8 cellular contexts compared by ENCODE assay signal in genomic region chr17:16491703-16492612, GRCh38. TPM values are rescaled to one million over a fixed set of nuclear protein-coding genes. Genes with fewer than 3 reads are reported as not detected.
DNase-seq lines count a peak whose midpoint lies in the region; ATAC-seq, FAIRE-seq and TF ChIP-seq lines count a peak whose summit lies in the region.

Gene LRRC75A, minus strand, starts transcription at chr17:16492193. Its CDS starts 203 bp downstream, at chr17:16491990.

- H3F3A ChIP-seq in smooth muscle cell (ENCODE audit: low read depth) = no peaks in the 10 kb centered on the region

- H3K9ac ChIP-seq in DND-41 (ENCODE audit: low read depth, low read length) (peak within 1 kb of the TSS; percentile 67), GM12878 (ENCODE audit: control insufficient read depth, insufficient read depth, low read length) (no peak within 1 kb of the TSS; the same call in 1 of the 2 replicates), smooth muscle cell (ENCODE audit: low read depth) (no peak within 1 kb of the TSS)

- FAIRE-seq in GM12878 (lab: Jason Lieb, UNC) = no peak

- TF ChIP-seq RAD21 in GM12878 (IDR thresholded peaks at IDR 0.05; ENCODE audit: insufficient read depth, low read depth, low read length) = no peak

- H3K27me3 ChIP-seq in DND-41 (ENCODE audit: insufficient read depth, low read length, poor library complexity) (peaks cover 32% of the 10 kb centered on the region), GM12878 (replicated peaks in 1 of 2; ENCODE audit: control insufficient read depth in 2 of 2, insufficient read depth in 2 of 2, low read length in 1 of 2) (peaks cover 2 to 10% of the 10 kb centered on the region in 2 experiments; a peak in 3 of 4 replicates), smooth muscle cell (ENCODE audit: low read depth) (no peaks in the 10 kb centered on the region)

- ATAC-seq in DND-41 (ENCODE audit: insufficient read depth, low read depth) = peak; percentile 80
- peak; percentile 62 for ATAC-seq in HG03354 (IDR thresholded peaks at IDR 0.05; ENCODE audit: poor library complexity, severe bottlenecking, unreplicated experiment)
- ATAC-seq in GM12878 = peak; percentile 70
- no peak for ATAC-seq in HG02938 (IDR thresholded peaks at IDR 0.05; ENCODE audit: unreplicated experiment)
- ATAC-seq in HG03095 (IDR thresholded peaks at IDR 0.05; ENCODE audit: unreplicated experiment) = no peak

- H3K9me3 ChIP-seq in DND-41 (ENCODE audit: insufficient read depth, low read length, severe bottlenecking) = no peaks in the 10 kb centered on the region
- H3K9me3 ChIP-seq in GM12878 (replicated peaks; ENCODE audit: control insufficient read depth, insufficient read depth, low read length) = no peaks in the 10 kb centered on the region
- no peaks in the 10 kb centered on the region for H3K9me3 ChIP-seq in iPS-18c (ENCODE audit: control insufficient read depth, insufficient read depth, low read length)
- H3K9me3 ChIP-seq in smooth muscle cell (replicated peaks; ENCODE audit: low read depth) = no peaks in the 10 kb centered on the region

- H3K79me2 ChIP-seq in DND-41 (ENCODE audit: insufficient read depth, low read length) = no peaks in the 10 kb centered on the region
- no peaks in the 10 kb centered on the region for H3K79me2 ChIP-seq in GM12878 (ENCODE audit: control insufficient read depth, insufficient read depth, low read length)
- H3K79me2 ChIP-seq in smooth muscle cell (ENCODE audit: low read depth) = no peaks in the 10 kb centered on the region

- TF ChIP-seq POLR2A in GM12878 (IDR thresholded peaks at IDR 0.05; ENCODE audit: low read depth, low read length) = no peak

- peak; percentile 66 for DNase-seq in DND-41
- DNase-seq in T-helper 1 cell = peak; percentile 22 to 63 (median 37)
- DNase-seq in GM12878 (ENCODE audit: low read depth, low spot score) = no peak
- DNase-seq in smooth muscle cell (lab: John Stamatoyannopoulos, UW; ENCODE audit: unreplicated experiment) = no peak

- H3K4me3 ChIP-seq in DND-41 (ENCODE audit: low read depth in 1 of 2, low read length in 2 of 2) = peak within 1 kb of the TSS; percentile 34 to 70; a peak in 3 of 4 replicates
- peak within 1 kb of the TSS; percentile 36; the same call in 1 of the 2 replicates for H3K4me3 ChIP-seq in GM12878
- peak within 1 kb of the TSS; percentile 60 for H3K4me3 ChIP-seq in iPS-18c (ENCODE audit: insufficient read depth, low read depth, low read length)
- H3K4me3 ChIP-seq in smooth muscle cell = peak within 1 kb of the TSS; percentile 58

- POLR2A ChIA-PET in GM12878 (lab: Charles Lee) = no interaction called here

- H2AFZ ChIP-seq in DND-41 (ENCODE audit: low read depth, low read length) = peak within 1 kb of the TSS; percentile 81
- peak within 1 kb of the TSS; percentile 41 for H2AFZ ChIP-seq in GM12878 (ENCODE audit: control insufficient read depth, low read depth, low read length)
- peak within 1 kb of the TSS; percentile 84 for H2AFZ ChIP-seq in smooth muscle cell (ENCODE audit: low read depth)

- in situ Hi-C loops in GM12878 (cut with MboI) = no loop called here

- peaks cover 9% of the 10 kb centered on the region; the same call in 1 of the 2 replicates for H4K20me1 ChIP-seq in DND-41 (ENCODE audit: insufficient read depth, low read length)
- H4K20me1 ChIP-seq in GM12878 (ENCODE audit: control insufficient read depth, insufficient read depth) = no peaks in the 10 kb centered on the region
- no peaks in the 10 kb centered on the region for H4K20me1 ChIP-seq in smooth muscle cell (ENCODE audit: low read depth)

- intact Hi-C loops in GM12878 (cut with micrococcal nuclease; ENCODE audit: unreplicated experiment) = no loop called here

- no peak for TF ChIP-seq EP300 in GM12878 (IDR thresholded peaks at IDR 0.05; ENCODE audit: borderline replicate concordance in 1 of 2, control insufficient read depth in 1 of 2, low read depth in 2 of 2, low read length in 2 of 2)

- TF ChIP-seq CTCF in DND-41 (IDR thresholded peaks at IDR 0.05; ENCODE audit: borderline replicate concordance, extremely low read depth, low read length, poor library complexity, severe bottlenecking) (peak; percentile 51), GM12878 (IDR thresholded peaks at IDR 0.05 in 2 of 3, conservative IDR thresholded peaks at IDR 0.05 in 1 of 3; ENCODE audit: control insufficient read depth in 2 of 3, extremely low read depth in 1 of 3, insufficient read depth in 1 of 3, low read depth in 3 of 3, low read length in 3 of 3) (no peak), smooth muscle cell (IDR thresholded peaks at IDR 0.05; ENCODE audit: borderline replicate concordance, insufficient read depth, poor library complexity, severe bottlenecking) (peak; percentile 21)

- H3K4me1 ChIP-seq in DND-41 (ENCODE audit: insufficient read depth, low read length) (peaks cover 25% of the 10 kb centered on the region), GM12878 (ENCODE audit: control insufficient read depth, insufficient read depth, low read length) (no peaks in the 10 kb centered on the region), smooth muscle cell (ENCODE audit: low read depth) (peaks cover 13% of the 10 kb centered on the region)

- H3K27ac ChIP-seq in DND-41 (ENCODE audit: low read length) (no peak within 1 kb of the TSS), GM12878 (ENCODE audit: control insufficient read depth, insufficient read depth) (no peak within 1 kb of the TSS), smooth muscle cell (ENCODE audit: low read depth) (no peak within 1 kb of the TSS)

- SMC1A ChIA-PET in GM12878 (lab: Charles Lee; ENCODE audit: uncharacterized antibody, unreplicated experiment) = no interaction called here

- CTCF ChIA-PET in GM12878 (lab: Yijun Ruan, JAX) = no interaction called here

- H3K4me2 ChIP-seq in DND-41 (ENCODE audit: insufficient read depth, low read length) (peak within 1 kb of the TSS; percentile 90), GM12878 (ENCODE audit: control insufficient read depth, insufficient read depth) (peak within 1 kb of the TSS; percentile 80), smooth muscle cell (peak within 1 kb of the TSS; percentile 88)

- RAD21 ChIA-PET in GM12878 (lab: Charles Lee; ENCODE audit: unreplicated experiment) = no interaction called here

- 5% methylated on average over 44 of the region's 134 CpGs for WGBS in GM12878 (ENCODE audit: insufficient coverage, insufficient replicate concordance, low lambda C conversion rate, missing lambda C conversion rate)
- 2% methylated on average over 48 of the region's 134 CpGs for WGBS in smooth muscle cell (ENCODE audit: low lambda C conversion rate)

- H3K36me3 ChIP-seq in DND-41 (ENCODE audit: insufficient read depth, low read length) (no peaks in the 10 kb centered on the region), GM12878 (ENCODE audit: control insufficient read depth in 2 of 2, insufficient read depth in 2 of 2, low read length in 1 of 2) (no peaks in the 10 kb centered on the region), smooth muscle cell (ENCODE audit: low read depth) (no peaks in the 10 kb centered on the region)

- no TSS peak for BruUV-seq in GM12878 (replicated peaks; lab: Mats Ljungman, UMichigan)

TF ChIP-seq in GM12878, 131 proteins besides CTCF, POLR2A, EP300 and RAD21:
- TF ChIP-seq BACH1 (IDR thresholded peaks at IDR 0.05; ENCODE audit: borderline replicate concordance) (no peak), EGR1 (IDR thresholded peaks at IDR 0.05; ENCODE audit: borderline replicate concordance in 1 of 2, low read depth in 2 of 2, low read length in 2 of 2) (peak in 1 of 2 experiments; percentile 73; a peak in 1 of 3 replicates)
TF ChIP-seq in GM12878: peak in this region for 1.

RNA-seq across cellular contexts. Expression of gene LRRC75A, which starts in this region (rescaled TPM):
- total RNA-seq in GM12878 (2013; cell fraction: nucleolus; rRNA removed) = 0.15 TPM in 1 of 2 replicates, not detected in the other
- total RNA-seq in GM12878 (2014; rRNA removed) (0.06 and 0.11 TPM in 2 replicates), GM12878 (2014; rRNA removed; fragmentation: Illumina TruSeq; extraction: Trizol) (not detected in 2 replicates), GM12878 (2021) (0.05 and 0.16 TPM in 2 replicates), smooth muscle cell (0.76 and 2.7 TPM in 2 replicates)
- polyA plus RNA-seq in GM12878 (2011; ENCODE audit: low read depth) = 1.4 TPM
- polyA plus RNA-seq in GM12878 (2011; rRNA removed) (0.07 TPM in 1 of 2 replicates, not detected in the other), GM12878 (2014; fragmentation: Illumina TruSeq; extraction: Trizol) (0.01 and 0.13 TPM in 2 replicates), GM12878 (2014; fragmentation: Nextera tagmentation; extraction: Ambion mirVana) (under 1 TPM; 0.11 to 0.27 TPM), GM12878 (2014; rRNA removed) (0.08 TPM in 1 of 2 replicates, not detected in the other), GM12878 (2016; fragmentation: Nextera tagmentation; extraction: Ambion mirVana) (1 to 10 TPM; 1.0 to 1.3 TPM), smooth muscle cell (0.70 and 2.2 TPM in 2 replicates)
- polyA plus RNA-seq in GM12878 (2011; cell fraction: cytosol; rRNA removed) = 0.04 and 0.18 TPM in 2 replicates
- polyA plus RNA-seq in GM12878 (2011; cell fraction: nucleus; rRNA removed) = 0.12 and 0.15 TPM in 2 replicates
- 0.44 and 0.54 TPM in 2 replicates for polyA plus RNA-seq in GM12878 (2012)
- 0.31 TPM in 1 of 2 replicates, not detected in the other for polyA minus RNA-seq in GM12878 (2011; rRNA and poly(A)+ RNA removed)
- not detected in 2 replicates for polyA minus RNA-seq in GM12878 (2011; cell fraction: cytosol; rRNA and poly(A)+ RNA removed)
- 0.12 and 0.19 TPM in 2 replicates for polyA minus RNA-seq in GM12878 (2011; cell fraction: nucleus; rRNA and poly(A)+ RNA removed)

Comparison
In these comparisons a context has a peak if more than half of its experiments do, and no peak if none do; other contexts are left out.
1. ATAC-seq: peak in DND-41 (single experiment), HG03354 (single experiment) and GM12878 (single experiment); none in HG02938 (single experiment) and HG03095 (single experiment).
2. DNase-seq: peak in DND-41 (single experiment) and T-helper 1 cell (5 of 5); none in GM12878 (single experiment) and smooth muscle cell (single experiment).
3. CTCF ChIP-seq: peak in DND-41 (single experiment) and smooth muscle cell (single experiment); none in GM12878 (0 of 3).
4. Peak in every context shown above with its lines, with median percentiles within 50 percentile points of each other: H2AFZ ChIP-seq, H3K4me2 ChIP-seq and H3K4me3 ChIP-seq.